In genomic region chr14:39203659-39204606, GRCh38 we compare ENCODE assay signal across 1 cellular context.
TF ChIP-seq lines count a peak whose summit lies in the region.

No MANE protein-coding gene starts in this region.

TF ChIP-seq in endothelial cell of umbilical vein, 7 proteins besides CTCF, POLR2A, EP300 and RAD21:
- TF ChIP-seq EZH2 (IDR thresholded peaks at IDR 0.05; ENCODE audit: borderline replicate concordance, low read depth, low read length, severe bottlenecking), result no peak
- no peak for TF ChIP-seq GATA2 (IDR thresholded peaks at IDR 0.05; ENCODE audit: insufficient read depth, insufficient read length, low read depth, low read length)
- no peak for TF ChIP-seq POLR2AphosphoS5 (IDR thresholded peaks at IDR 0.05; ENCODE audit: insufficient read depth, low read depth, low read length)
- TF ChIP-seq FOS (IDR thresholded peaks at IDR 0.05; ENCODE audit: borderline replicate concordance, insufficient read depth, low read length), result no peak
- no peak for TF ChIP-seq JUN (IDR thresholded peaks at IDR 0.05; ENCODE audit: borderline replicate concordance, insufficient read depth, insufficient read length, low read depth)
- TF ChIP-seq MAX (IDR thresholded peaks at IDR 0.05; ENCODE audit: insufficient read depth, insufficient read length), result no peak
- no peak for TF ChIP-seq MYC (IDR thresholded peaks at IDR 0.05; ENCODE audit: low read depth, low read length)
